Comparison of ENCODE assay signal across 8 cellular contexts in the genomic region with DNA sequence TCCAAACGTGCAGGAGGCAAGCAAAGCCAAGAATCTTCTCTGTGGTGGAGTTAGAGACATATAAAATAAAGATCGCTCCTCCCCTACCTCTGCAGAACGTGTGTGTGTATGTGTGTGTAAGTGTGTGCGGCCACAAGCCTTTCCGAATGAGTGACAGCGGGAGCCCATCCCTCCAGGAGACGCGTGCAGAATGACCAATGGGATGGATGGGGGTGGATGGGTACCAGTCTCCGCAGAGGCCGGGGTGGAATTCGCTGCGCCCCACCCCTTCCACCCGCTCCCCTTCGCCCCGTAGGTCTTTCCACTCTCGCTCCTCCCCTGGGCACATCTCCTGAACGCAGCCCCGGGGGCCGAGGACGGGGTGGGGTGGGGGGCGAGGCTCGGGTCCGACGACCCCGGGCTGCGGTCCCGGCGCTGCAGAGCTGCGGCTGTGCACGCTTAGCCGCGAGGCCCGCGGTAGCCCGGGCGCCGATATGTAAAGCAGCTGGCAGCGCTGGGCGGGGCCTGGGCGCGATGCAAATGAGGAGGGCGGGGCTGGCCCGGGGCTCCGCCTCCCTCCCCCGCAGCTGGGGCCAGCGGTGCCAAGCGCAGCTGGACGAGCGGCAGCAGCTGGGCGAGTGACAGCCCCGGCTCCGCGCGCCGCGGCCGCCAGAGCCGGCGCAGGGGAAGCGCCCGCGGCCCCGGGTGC.
A peak's percentile ranks its signal among the peaks of the same experiment; 100 is the strongest.
DNase-seq lines count a peak whose midpoint lies in the region; ATAC-seq lines count a peak whose summit lies in the region.

TSS of gene PRKCB (plus strand) at position 594 of the 688 bp plus-strand sequence.

- ATAC-seq in GM21528 (IDR thresholded peaks at IDR 0.05; ENCODE audit: low FRiP score, unreplicated experiment): peak; percentile 59
- peak; percentile 87 to 89 for ATAC-seq in activated CD4-positive, CD25-positive, alpha-beta regulatory T cell treated with anti-CD3 and anti-CD28 coated beads, Interleukin-2, amount 50 U/mL, for 24 hours

- peak; percentile 3 for DNase-seq in EL
- DNase-seq in Kasumi-1 (lab: John Stamatoyannopoulos, UW): peak; percentile 36 to 46
- DNase-seq in cerebellar cortex (ENCODE audit: low spot score): peak; percentile 73
- peak; percentile 95 for DNase-seq in left kidney (ENCODE audit: low read depth, low spot score)
- peak; percentile 91 to 94 for DNase-seq in stimulated activated CD4-positive, alpha-beta T cell treated with anti-CD3 and anti-CD28 coated beads, Interleukin-2, amount 100 ng/mL, for 24 hours
- no peak for DNase-seq in hepatic stellate cell (ENCODE audit: low spot score)
